Comparison of ENCODE assay signal across 8 cellular contexts in genomic region chr20:4091332-4092135, GRCh38.
A peak's percentile ranks its signal among the peaks of the same experiment; 100 is the strongest.
DNase-seq lines count a peak whose midpoint lies in the region; ATAC-seq and TF ChIP-seq lines count a peak whose summit lies in the region.

No MANE protein-coding gene starts in this region.

- no peak overlapping the region for H3K9ac ChIP-seq in NT2/D1 (ENCODE audit: insufficient read length, low read depth)

- H3K36me3 ChIP-seq in NT2/D1 (ENCODE audit: insufficient read depth, insufficient read length, low read length): no peaks in the 10 kb centered on the region

- H3K4me1 ChIP-seq in NT2/D1 (ENCODE audit: insufficient read depth, insufficient read length): peaks cover 3% of the 10 kb centered on the region

- peaks cover 9% of the 10 kb centered on the region for H3K9me3 ChIP-seq in NT2/D1 (ENCODE audit: insufficient read depth, low read length)

- H3K4me3 ChIP-seq in NT2/D1 (ENCODE audit: insufficient read length, low read depth): no peak overlapping the region
- H3K4me3 ChIP-seq in retinal pigment epithelial cell (ENCODE audit: low read length): no peak overlapping the region

- no peak for ATAC-seq in HG02571 (IDR thresholded peaks at IDR 0.05; ENCODE audit: unreplicated experiment)

- TF ChIP-seq CTCF in GM12873 (IDR thresholded peaks at IDR 0.05; ENCODE audit: insufficient read depth, low read depth, low read length, missing control alignments) (peak; percentile 70), retinal pigment epithelial cell (conservative IDR thresholded peaks at IDR 0.05; ENCODE audit: low read depth, low read length) (peak; percentile 82)

- DNase-seq in 8988T (peak; percentile 68), NT2/D1 (ENCODE audit: low read depth, low spot score) (peak; percentile 39), glomerular visceral epithelial cell (ENCODE audit: extremely low spot score) (peak; percentile 81), retinal pigment epithelial cell (ENCODE audit: low read depth) (no peak)
- peak; percentile 17 for DNase-seq in activated T-helper 9 cell treated with anti-CD3 and anti-CD28 coated beads, Interleukin-2, amount 50 U/mL, for 16 hours (ENCODE audit: low read depth)
- DNase-seq in effector CD4-positive, alpha-beta T cell: no peak

- H3K27me3 ChIP-seq in NT2/D1 (ENCODE audit: insufficient read depth, insufficient read length): no peaks in the 10 kb centered on the region

Comparison
In these comparisons a context has a peak if more than half of its experiments do, and no peak if none do; other contexts are left out.
1. DNase-seq: peak in 8988T (single experiment), NT2/D1 (single experiment), activated T-helper 9 cell treated with anti-CD3 and anti-CD28 coated beads, Interleukin-2, amount 50 U/mL, for 16 hours (single experiment) and glomerular visceral epithelial cell (single experiment); none in retinal pigment epithelial cell (single experiment) and effector CD4-positive, alpha-beta T cell (single experiment).